ENCODE assay signal across 11 cellular contexts in genomic region chr11:130427581-130428211, GRCh38. TPM values are rescaled to one million over a fixed set of nuclear protein-coding genes. Genes with fewer than 3 reads are reported as not detected.
DNase-seq lines count a peak whose midpoint lies in the region; ATAC-seq, FAIRE-seq and TF ChIP-seq lines count a peak whose summit lies in the region.
"Had no signal": no experiment of that assay in that cellular context is flagged by ENCODE, and none has a peak within 500 bp of the region (broad histone marks: within the 10 kb centered on the region; RNA-seq: fewer than 3 reads in every experiment).

No MANE protein-coding gene starts in this region.

- H3K4me3 ChIP-seq in keratinocyte (ENCODE audit: control insufficient read depth in 2 of 3, extremely low read depth in 1 of 3, insufficient read depth in 2 of 3, low read depth in 1 of 3, low read length in 3 of 3): peak overlapping the region in 1 of 3 experiments; percentile 14

- no peaks in the 10 kb centered on the region for H4K20me1 ChIP-seq in keratinocyte (ENCODE audit: control insufficient read depth, extremely low read depth, insufficient read depth, low read length)

- no peak overlapping the region for H2AFZ ChIP-seq in keratinocyte (ENCODE audit: control insufficient read depth, low read length)

- H3K27me3 ChIP-seq in keratinocyte (ENCODE audit: control insufficient read depth, extremely low read depth, insufficient read depth, low read length): peaks cover 74% of the 10 kb centered on the region

- FAIRE-seq in keratinocyte (lab: Jason Lieb, UNC): no peak
- FAIRE-seq: TTC549 had no signal

- ATAC-seq in HG03095 (IDR thresholded peaks at IDR 0.05; ENCODE audit: unreplicated experiment) (no peak), GM19463 (IDR thresholded peaks at IDR 0.05; ENCODE audit: unreplicated experiment) (no peak), GM19397 (IDR thresholded peaks at IDR 0.05; ENCODE audit: unreplicated experiment) (no peak)

- dilution Hi-C loops in keratinocyte (cut with MboI; ENCODE audit: extremely low pct_ligation_motif_present, low sequenced_read_pairs): no loop called here

- no peak overlapping the region for H3K27ac ChIP-seq in keratinocyte (ENCODE audit: control insufficient read depth, insufficient read depth, low read length)
- peak overlapping the region; percentile 66 for H3K27ac ChIP-seq in substantia nigra (ENCODE audit: low read depth, low read length, poor library complexity, severe bottlenecking)

- H3K4me2 ChIP-seq in keratinocyte (ENCODE audit: control insufficient read depth, extremely low read depth, insufficient read depth, low read depth, low read length): peak overlapping the region; percentile 41

- H3K9me3 ChIP-seq in keratinocyte (ENCODE audit: control insufficient read depth, low read depth, low read length): no peaks in the 10 kb centered on the region

- no peaks in the 10 kb centered on the region for H3K36me3 ChIP-seq in keratinocyte (ENCODE audit: control insufficient read depth in 2 of 2, extremely low read depth in 1 of 2, insufficient read depth in 2 of 2, low read length in 2 of 2)

- H3K4me1 ChIP-seq in keratinocyte (ENCODE audit: control insufficient read depth, extremely low read depth, insufficient read depth, low read length): no peaks in the 10 kb centered on the region

- no peaks in the 10 kb centered on the region for H3K79me2 ChIP-seq in keratinocyte (ENCODE audit: control insufficient read depth, insufficient read depth, low read length)

- TF ChIP-seq CTCF in keratinocyte (optimal IDR thresholded peaks at IDR 0.05 in 1 of 3, IDR thresholded peaks at IDR 0.05 in 1 of 3, conservative IDR thresholded peaks at IDR 0.05 in 1 of 3; ENCODE audit: extremely low read depth in 1 of 3, insufficient read depth in 2 of 3, low read length in 3 of 3): peak in 1 of 3 experiments; percentile 33

- H3K9me1 ChIP-seq in keratinocyte (ENCODE audit: control insufficient read depth, extremely low read depth, insufficient read depth, low read length): no peaks in the 10 kb centered on the region

- DNase-seq in NCI-H1417 (lab: John Stamatoyannopoulos, UW) (peak in 2 of 3 experiments; percentile 69 to 77), NCI-H1417 treated with DMSO at 0.1 percent for 48 hours (lab: John Stamatoyannopoulos, UW) (no peak), astrocyte of the hippocampus (ENCODE audit: low read depth, low spot score) (peak; percentile 41), keratinocyte (ENCODE audit: low read depth, low spot score) (no peak), substantia nigra (lab: John Stamatoyannopoulos, UW) (peak in 27 of 49 donors; percentile 7 to 74 (median 31))
- DNase-seq: ACHN, foreskin melanocyte had no signal

- H3K9ac ChIP-seq in keratinocyte (ENCODE audit: control insufficient read depth, extremely low read depth, insufficient read depth, low read length): no peak overlapping the region

RNA-seq across cellular contexts. Expression of gene ADAMTS8, which starts 0.7 kb away (rescaled TPM):
- 0.05 TPM in 1 of 3 replicates, not detected in the others for polyA plus RNA-seq in keratinocyte
- polyA plus RNA-seq in keratinocyte (2011; ENCODE audit: low read depth): not detected
- polyA plus RNA-seq in keratinocyte (2011; cell fraction: cytosol; rRNA removed): not detected in 2 replicates
- polyA plus RNA-seq in keratinocyte (2011; cell fraction: nucleus; rRNA removed): 0.08 and 0.09 TPM in 2 replicates
- polyA plus RNA-seq in keratinocyte (2012; ENCODE audit: low replicate concordance): not detected in 2 replicates
- polyA minus RNA-seq in keratinocyte: 0.20 TPM in 1 of 3 replicates, not detected in the others
- not detected for polyA minus RNA-seq in keratinocyte (2011; cell fraction: cytosol; rRNA and poly(A)+ RNA removed)
- polyA minus RNA-seq in keratinocyte (2011; cell fraction: nucleus; rRNA and poly(A)+ RNA removed): not detected in 2 replicates

RNA-seq across cellular contexts. Expression of gene ADAMTS15, which starts 20.7 kb away (rescaled TPM):
- polyA plus RNA-seq in keratinocyte: 0.30 to 1.2 TPM (median 0.30 TPM) in 3 replicates
- polyA plus RNA-seq in keratinocyte (2011; ENCODE audit: low read depth): 0.12 TPM
- 0.08 and 0.12 TPM in 2 replicates for polyA plus RNA-seq in keratinocyte (2011; cell fraction: cytosol; rRNA removed)
- polyA plus RNA-seq in keratinocyte (2011; cell fraction: nucleus; rRNA removed): 1.0 TPM in 2 replicates
- 0.45 and 1.8 TPM in 2 replicates for polyA plus RNA-seq in keratinocyte (2012; ENCODE audit: low replicate concordance)
- polyA minus RNA-seq in keratinocyte: 0.76 to 3.5 TPM (median 0.90 TPM) in 3 replicates
- polyA minus RNA-seq in keratinocyte (2011; cell fraction: cytosol; rRNA and poly(A)+ RNA removed): not detected
- 1.4 and 1.7 TPM in 2 replicates for polyA minus RNA-seq in keratinocyte (2011; cell fraction: nucleus; rRNA and poly(A)+ RNA removed)

Comparison
In these comparisons a context has a peak if more than half of its experiments do, and no peak if none do; other contexts are left out.
1. DNase-seq: peak in NCI-H1417 (2 of 3), astrocyte of the hippocampus (single experiment) and substantia nigra (27 of 49); none in NCI-H1417 treated with DMSO at 0.1 percent for 48 hours (single experiment) and keratinocyte (single experiment).